2 cellular contexts compared by ENCODE assay signal in genomic region chr11:43979571-43979970, GRCh38. TPM values are rescaled to one million over a fixed set of nuclear protein-coding genes. Genes with fewer than 3 reads are reported as not detected.
"Had no signal": no experiment of that assay in that cellular context is flagged by ENCODE, and none has a peak within 500 bp of the region (broad histone marks: within the 10 kb centered on the region; RNA-seq: fewer than 3 reads in every experiment).

No MANE protein-coding gene starts in this region.

RNA-seq across cellular contexts. Expression of gene C11orf96, which starts 37.1 kb away (rescaled TPM):
- total RNA-seq: activated B cell treated with CpG ODN at 0.5 μM for 24 hours; activated CD4-positive, alpha-beta T cell treated with anti-CD3 and anti-CD28 coated beads, Interleukin-2, amount 10 ng/mL, durations not matched to agents 7 days and 5 days had no signal
